In genomic region chr17:740240-741055, GRCh38 we compare ENCODE assay signal across 8 cellular contexts. TPM values are rescaled to one million over a fixed set of nuclear protein-coding genes. Genes with fewer than 3 reads are reported as not detected.
DNase-seq lines count a peak whose midpoint lies in the region; ATAC-seq and TF ChIP-seq lines count a peak whose summit lies in the region.

No MANE protein-coding gene starts in this region.

- peaks cover 43 to 44% of the 10 kb centered on the region in 2 donors for H3K36me3 Mint-ChIP-seq in CD14-positive monocyte
- peaks cover 0 to 59% of the 10 kb centered on the region in 2 donors for H3K36me3 Mint-ChIP-seq in activated naive CD4-positive, alpha-beta T cell treated with anti-CD3 and anti-CD28 coated beads, Interleukin-2, amount 50 U/mL, for 72 hours
- H3K36me3 Mint-ChIP-seq in stimulated activated effector memory CD8-positive, alpha-beta T cell treated with anti-CD3 and anti-CD28 coated beads, Interleukin-12 subunit alpha, Interleukin-12 subunit beta, amount 100 ng/mL, for 72 hours = peaks cover 98% of the 10 kb centered on the region

- peaks cover 18% of the 10 kb centered on the region for H3K4me1 Mint-ChIP-seq in CD14-positive monocyte
- peaks cover 7% of the 10 kb centered on the region for H3K4me1 Mint-ChIP-seq in stimulated activated effector memory CD8-positive, alpha-beta T cell treated with anti-CD3 and anti-CD28 coated beads, Interleukin-12 subunit alpha, Interleukin-12 subunit beta, amount 100 ng/mL, for 72 hours

- H3K9me3 Mint-ChIP-seq in CD14-positive monocyte = peaks cover 0 to 1% (median 0%) of the 10 kb centered on the region in 7 donors
- H3K9me3 Mint-ChIP-seq in activated naive CD4-positive, alpha-beta T cell treated with anti-CD3 and anti-CD28 coated beads, Interleukin-2, amount 50 U/mL, for 72 hours = no peaks in the 10 kb centered on the region
- no peaks in the 10 kb centered on the region for H3K9me3 Mint-ChIP-seq in stimulated activated effector memory CD8-positive, alpha-beta T cell treated with anti-CD3 and anti-CD28 coated beads, Interleukin-12 subunit alpha, Interleukin-12 subunit beta, amount 100 ng/mL, for 72 hours

- H3K27ac Mint-ChIP-seq in CD14-positive monocyte = peak overlapping the region; percentile 76 to 94 (median 91)
- H3K27ac Mint-ChIP-seq in activated naive CD4-positive, alpha-beta T cell treated with anti-CD3 and anti-CD28 coated beads, Interleukin-2, amount 50 U/mL, for 72 hours = peak overlapping the region; percentile 69 to 76
- peak overlapping the region; percentile 61 for H3K27ac Mint-ChIP-seq in stimulated activated effector memory CD8-positive, alpha-beta T cell treated with anti-CD3 and anti-CD28 coated beads, Interleukin-12 subunit alpha, Interleukin-12 subunit beta, amount 100 ng/mL, for 72 hours

- H3K4me3 Mint-ChIP-seq in CD14-positive monocyte = peak overlapping the region; percentile 67 to 82
- H3K4me3 Mint-ChIP-seq in stimulated activated effector memory CD8-positive, alpha-beta T cell treated with anti-CD3 and anti-CD28 coated beads, Interleukin-12 subunit alpha, Interleukin-12 subunit beta, amount 100 ng/mL, for 72 hours = no peak overlapping the region

- intact Hi-C loops in CD14-positive monocyte (cut with micrococcal nuclease) = no loop called here

- peaks cover 0 to 2% (median 0%) of the 10 kb centered on the region in 3 donors for H3K27me3 Mint-ChIP-seq in CD14-positive monocyte (ENCODE audit: low read depth in 3 of 3)

- TF ChIP-seq CTCF in CD14-positive monocyte (IDR thresholded peaks at IDR 0.05) = no peak

- DNase-seq in CD14-positive monocyte (ENCODE audit: low spot score) = peak; percentile 85
- peak; percentile 28 to 71 for DNase-seq in activated naive CD4-positive, alpha-beta T cell treated with anti-CD3 and anti-CD28 coated beads, Interleukin-2, amount 50 U/mL, for 72 hours (ENCODE audit: low spot score in 2 of 2)
- DNase-seq in stimulated activated effector memory CD8-positive, alpha-beta T cell treated with anti-CD3 and anti-CD28 coated beads, Interleukin-12 subunit alpha, Interleukin-12 subunit beta, amount 100 ng/mL, for 72 hours (ENCODE audit: low spot score in 2 of 2) = no peak
- DNase-seq in amniotic stem cell (lab: John Stamatoyannopoulos, UW) = no peak
- DNase-seq in NCI-H2107 treated with DMSO at 0.1 percent for 48 hours (lab: John Stamatoyannopoulos, UW; ENCODE audit: unreplicated experiment) = no peak
- no peak for DNase-seq in OCI-M2 (lab: John Stamatoyannopoulos, UW; ENCODE audit: unreplicated experiment)

- ATAC-seq in GM19467 (IDR thresholded peaks at IDR 0.05; ENCODE audit: unreplicated experiment) (peak; percentile 69), HG03520 (IDR thresholded peaks at IDR 0.05; ENCODE audit: unreplicated experiment) (peak; percentile 43)
- ATAC-seq in activated naive CD4-positive, alpha-beta T cell treated with anti-CD3 and anti-CD28 coated beads, Interleukin-2, amount 50 U/mL, for 72 hours = peak; percentile 90 to 93
- peak; percentile 86 for ATAC-seq in stimulated activated effector memory CD8-positive, alpha-beta T cell treated with anti-CD3 and anti-CD28 coated beads, Interleukin-12 subunit alpha, Interleukin-12 subunit beta, amount 100 ng/mL, for 72 hours

RNA-seq across cellular contexts. Expression of gene TLCD3A, which starts 8.1 kb away (rescaled TPM):
- polyA plus RNA-seq in CD14-positive monocyte = under 1 TPM; 0.09 to 0.13 TPM
- 10 to 100 TPM in 1 of 2 donors, 1 to 10 TPM in 1; 1.5 to 20.4 TPM for total RNA-seq in activated naive CD4-positive, alpha-beta T cell treated with anti-CD3 and anti-CD28 coated beads, Interleukin-2, amount 50 U/mL, for 72 hours

RNA-seq across cellular contexts. Expression of gene GEMIN4, which starts 11.6 kb away (rescaled TPM):
- 10 to 100 TPM in 1 of 2 donors, 1 to 10 TPM in 1; 8.8 to 10.6 TPM for polyA plus RNA-seq in CD14-positive monocyte
- 10 to 100 TPM; 25.1 to 48.7 TPM for total RNA-seq in activated naive CD4-positive, alpha-beta T cell treated with anti-CD3 and anti-CD28 coated beads, Interleukin-2, amount 50 U/mL, for 72 hours

RNA-seq across cellular contexts. Expression of gene VPS53, which starts 25.8 kb away (rescaled TPM):
- 1 to 10 TPM; 3.9 to 8.5 TPM for polyA plus RNA-seq in CD14-positive monocyte
- 10 to 100 TPM; 39.1 to 56.7 TPM for total RNA-seq in activated naive CD4-positive, alpha-beta T cell treated with anti-CD3 and anti-CD28 coated beads, Interleukin-2, amount 50 U/mL, for 72 hours

RNA-seq across cellular contexts. Expression of gene GLOD4, which starts 41.6 kb away (rescaled TPM):
- polyA plus RNA-seq in CD14-positive monocyte = 10 to 100 TPM; 41.8 to 50.6 TPM
- 10 to 100 TPM; 49.4 to 63.3 TPM for total RNA-seq in activated naive CD4-positive, alpha-beta T cell treated with anti-CD3 and anti-CD28 coated beads, Interleukin-2, amount 50 U/mL, for 72 hours

RNA-seq across cellular contexts. Expression of gene MRM3, which starts 41.7 kb away (rescaled TPM):
- 10 to 100 TPM; 12.8 to 15.4 TPM for polyA plus RNA-seq in CD14-positive monocyte
- total RNA-seq in activated naive CD4-positive, alpha-beta T cell treated with anti-CD3 and anti-CD28 coated beads, Interleukin-2, amount 50 U/mL, for 72 hours = 10 to 100 TPM; 23.2 to 28.5 TPM

Comparison
In these comparisons a context has a peak if more than half of its experiments do, and no peak if none do; other contexts are left out.
1. DNase-seq: peak in CD14-positive monocyte (single experiment) and activated naive CD4-positive, alpha-beta T cell treated with anti-CD3 and anti-CD28 coated beads, Interleukin-2, amount 50 U/mL, for 72 hours (2 of 2); none in stimulated activated effector memory CD8-positive, alpha-beta T cell treated with anti-CD3 and anti-CD28 coated beads, Interleukin-12 subunit alpha, Interleukin-12 subunit beta, amount 100 ng/mL, for 72 hours (0 of 2), amniotic stem cell (single experiment), NCI-H2107 treated with DMSO at 0.1 percent for 48 hours (single experiment) and OCI-M2 (single experiment).
2. Peak in every context shown above with its lines, with median percentiles within 50 percentile points of each other: H3K27ac Mint-ChIP-seq and ATAC-seq.